14 cellular contexts compared by ENCODE assay signal in the genomic region with DNA sequence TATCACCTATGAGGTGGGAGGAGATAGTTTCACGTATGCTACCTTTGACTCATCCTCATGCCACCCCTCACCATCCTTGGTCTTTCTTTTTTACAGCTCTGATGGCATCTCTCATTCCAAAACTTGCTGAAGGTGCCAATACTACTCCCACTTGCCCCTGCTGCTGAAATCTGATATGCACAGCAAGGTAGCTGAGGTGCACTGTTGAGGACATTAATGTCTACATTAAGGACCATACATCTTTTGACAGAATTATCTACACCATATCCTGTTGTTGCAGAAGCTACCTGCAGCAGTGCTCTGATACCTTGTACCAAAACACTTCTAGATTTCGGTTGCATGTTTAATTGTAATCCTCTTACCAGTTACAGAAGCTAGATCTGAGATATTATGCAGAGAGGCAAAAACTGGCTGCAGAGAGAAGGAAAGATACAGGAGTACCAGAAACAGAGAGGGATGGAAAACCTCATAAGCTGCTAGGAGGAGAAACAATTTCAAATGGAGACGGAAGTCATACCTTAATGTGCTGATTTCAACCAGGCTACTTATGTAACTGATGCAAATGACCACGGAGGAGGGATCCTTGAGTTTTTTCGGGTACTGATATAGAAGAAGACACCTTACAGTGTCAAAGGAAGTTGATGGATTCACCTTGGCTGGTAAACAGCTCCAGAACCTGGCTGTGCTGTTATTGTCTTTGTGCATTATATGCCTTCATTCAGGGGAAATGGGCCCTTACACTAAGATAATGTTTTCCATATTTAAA. TPM values are rescaled to one million over a fixed set of nuclear protein-coding genes. Genes with fewer than 3 reads are reported as not detected.
DNase-seq lines count a peak whose midpoint lies in the region; ATAC-seq and TF ChIP-seq lines count a peak whose summit lies in the region.
"Had no signal": no experiment of that assay in that cellular context is flagged by ENCODE, and none has a peak within 500 bp of the region (broad histone marks: within the 10 kb centered on the region; RNA-seq: fewer than 3 reads in every experiment).

No MANE protein-coding gene starts in this region.

- TF ChIP-seq POLR2A in transverse colon (IDR thresholded peaks at IDR 0.05) = no peak

- H3K27ac Mint-ChIP-seq in T-helper 2 cell treated with Interferon-gamma antibody and Interleukin-4, amounts not matched to agents 5 μg/mL and 100 μg/mL, for 36 hours = peak overlapping the region; percentile 98
- peak overlapping the region; percentile 87 to 88 for H3K27ac Mint-ChIP-seq in effector memory CD8-positive, alpha-beta T cell
- H3K27ac Mint-ChIP-seq: GM23338 had no signal

- no peaks in the 10 kb centered on the region for H3K36me3 ChIP-seq in transverse colon
- H3K36me3 ChIP-seq: pancreas had no signal

- no peak overlapping the region for H3K4me3 ChIP-seq in transverse colon
- H3K4me3 ChIP-seq: GM23338, pancreas had no signal

- no peak for TF ChIP-seq CTCF in transverse colon (IDR thresholded peaks at IDR 0.05)

- H3K27me3 Mint-ChIP-seq in T-helper 2 cell treated with Interferon-gamma antibody and Interleukin-4, amounts not matched to agents 5 μg/mL and 100 μg/mL, for 36 hours (ENCODE audit: low read depth) = no peaks in the 10 kb centered on the region
- H3K27me3 Mint-ChIP-seq in effector memory CD8-positive, alpha-beta T cell = no peaks in the 10 kb centered on the region

- in situ Hi-C loops in transverse colon (cut with MboI; ENCODE audit: low pct_ligation_motif_present in 1 of 4, low pct_unique_long_range_greater_than_20kb in 1 of 4, low sequenced_read_pairs in 3 of 4) = no loop called here

- no peaks in the 10 kb centered on the region for H3K4me1 ChIP-seq in transverse colon
- H3K4me1 ChIP-seq: pancreas had no signal

- 71 to 78% methylated on average over 3 to 5 of the region's 5 CpGs for WGBS in transverse colon (ENCODE audit: low coverage in 1 of 2), 2 donors

- H3K9me3 Mint-ChIP-seq in T-helper 2 cell treated with Interferon-gamma antibody and Interleukin-4, amounts not matched to agents 5 μg/mL and 100 μg/mL, for 36 hours = no peaks in the 10 kb centered on the region
- H3K9me3 Mint-ChIP-seq in effector memory CD8-positive, alpha-beta T cell = no peaks in the 10 kb centered on the region
- H3K9me3 Mint-ChIP-seq: GM23338 had no signal

- no peak for TF ChIP-seq EP300 in transverse colon (IDR thresholded peaks at IDR 0.05; ENCODE audit: low read depth)

- peak; percentile 46 for DNase-seq in stimulated activated CD4-positive, alpha-beta T cell treated with anti-CD3 and anti-CD28 coated beads, Interleukin-1b, Interleukin-23, amount 100 ng/mL, for 48 hours
- DNase-seq in stimulated activated CD4-positive, alpha-beta T cell treated with anti-CD3 and anti-CD28 coated beads, Interleukin-4, amount 100 ng/mL, for 4 hours = no peak
- DNase-seq in T-helper 2 cell treated with Interferon-gamma antibody and Interleukin-4, amounts not matched to agents 5 μg/mL and 100 μg/mL, for 36 hours (ENCODE audit: low spot score) = no peak
- no peak for DNase-seq in effector memory CD8-positive, alpha-beta T cell
- DNase-seq in transverse colon (no peak), ureter (ENCODE audit: low spot score) (no peak), GM03348 (ENCODE audit: low spot score) (no peak), DMS 273 treated with DMSO at 0.1 percent for 48 hours (lab: John Stamatoyannopoulos, UW) (no peak)
- DNase-seq: EL, islet precursor cell, NCI-H2081, pancreas had no signal

- H3K36me3 Mint-ChIP-seq in T-helper 2 cell treated with Interferon-gamma antibody and Interleukin-4, amounts not matched to agents 5 μg/mL and 100 μg/mL, for 36 hours (ENCODE audit: low read depth) = peaks cover 5% of the 10 kb centered on the region
- peaks cover 19% of the 10 kb centered on the region for H3K36me3 Mint-ChIP-seq in effector memory CD8-positive, alpha-beta T cell (ENCODE audit: insufficient read depth)

- no peaks in the 10 kb centered on the region for H3K27me3 ChIP-seq in transverse colon
- H3K27me3 ChIP-seq: pancreas had no signal

- no peaks in the 10 kb centered on the region for H3K9me3 ChIP-seq in transverse colon
- H3K9me3 ChIP-seq: pancreas had no signal

- peak overlapping the region; percentile 83 for H3K4me3 Mint-ChIP-seq in T-helper 2 cell treated with Interferon-gamma antibody and Interleukin-4, amounts not matched to agents 5 μg/mL and 100 μg/mL, for 36 hours
- H3K4me3 Mint-ChIP-seq in effector memory CD8-positive, alpha-beta T cell = peak overlapping the region; percentile 17 to 81
- H3K4me3 Mint-ChIP-seq: GM23338 had no signal

- intact Hi-C loops in transverse colon (cut with DNase I; ENCODE audit: low total_unique reads) = no loop called here

- H3K4me1 Mint-ChIP-seq in T-helper 2 cell treated with Interferon-gamma antibody and Interleukin-4, amounts not matched to agents 5 μg/mL and 100 μg/mL, for 36 hours (ENCODE audit: low read depth) = peaks cover 68% of the 10 kb centered on the region
- H3K4me1 Mint-ChIP-seq in effector memory CD8-positive, alpha-beta T cell (ENCODE audit: low read depth in 2 of 2) = peaks cover 51 to 70% of the 10 kb centered on the region in 2 donors

- ATAC-seq in effector memory CD8-positive, alpha-beta T cell (replicated peaks) = no peak
- ATAC-seq: GM23338, pancreas had no signal

- H3K27ac ChIP-seq in transverse colon = peak overlapping the region; percentile 50 to 65 (median 58)
- H3K27ac ChIP-seq: pancreas had no signal

RNA-seq across cellular contexts. Expression of a gene that starts 19.3 kb away (rescaled TPM):
- total RNA-seq in transverse colon (10 to 100 TPM in 3 of 4 donors, 1 to 10 TPM in 1; 6.4 to 50.7 (median 25.6) TPM), ureter (35.1 TPM)
- total RNA-seq: endothelial cell of umbilical vein had no signal
